ENCODE assay signal across 8 cellular contexts in the genomic region with DNA sequence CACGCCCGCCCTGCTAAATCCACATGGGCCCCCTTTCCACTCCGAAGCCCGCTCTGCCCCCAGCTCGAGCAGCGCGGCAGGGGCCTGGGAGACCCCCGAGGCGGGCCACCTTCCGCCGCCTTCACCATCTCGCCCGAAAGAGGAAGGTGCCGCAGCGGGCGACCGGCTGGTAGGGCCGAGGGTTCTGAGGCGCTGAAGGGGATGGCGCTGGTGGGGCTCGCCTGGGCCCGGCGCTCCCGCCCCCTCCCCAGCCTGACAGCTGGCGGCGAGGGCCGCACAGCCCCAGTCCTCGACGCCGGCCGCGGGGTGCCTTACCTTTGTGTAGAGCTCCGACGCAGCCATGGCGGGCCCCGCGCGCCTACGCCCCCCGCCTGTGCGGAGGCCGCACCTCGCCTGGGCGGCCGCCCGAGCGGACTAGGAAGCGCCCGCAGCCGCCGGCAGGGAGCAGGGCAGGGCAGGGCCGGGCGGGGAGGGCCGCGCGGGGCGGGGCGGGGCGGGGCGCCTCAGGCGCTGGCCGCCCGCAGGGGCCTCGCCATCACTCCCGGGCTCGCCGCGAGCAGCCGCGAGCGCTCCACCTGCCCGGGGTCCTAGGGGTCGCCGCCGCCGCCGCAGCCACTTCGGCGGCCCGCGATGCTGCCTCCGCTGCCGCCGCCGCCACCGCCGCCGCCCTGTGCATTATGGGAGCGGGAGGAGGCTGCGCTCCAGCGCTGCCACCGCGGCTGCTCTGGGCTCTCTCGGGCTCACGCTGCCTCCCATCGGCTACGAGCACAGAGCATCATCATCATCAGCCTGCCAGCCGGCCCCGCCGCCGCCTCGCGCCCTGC. TPM values are rescaled to one million over a fixed set of nuclear protein-coding genes. Genes with fewer than 3 reads are reported as not detected.
A peak's percentile ranks its signal among the peaks of the same experiment; 100 is the strongest.
DNase-seq lines count a peak whose midpoint lies in the region; ATAC-seq, FAIRE-seq and TF ChIP-seq lines count a peak whose summit lies in the region.

A gene (minus strand): TSS at position 416 of the 824 bp plus-strand sequence. CDS start 74 bp downstream, at position 342.

- ATAC-seq in HG02840 (IDR thresholded peaks at IDR 0.05; ENCODE audit: low FRiP score, unreplicated experiment) (peak; percentile 78), activated B cell treated with CpG ODN at 0.5 μM for 24 hours (ENCODE audit: low read depth) (peak; percentile 83)

- H3K4me1 ChIP-seq in kidney (ENCODE audit: control insufficient read depth in 1 of 2, insufficient read depth in 1 of 2, low read depth in 1 of 2, low read length in 2 of 2) = peaks cover 0 to 8% of the 10 kb centered on the region in 2 donors

- no peak for FAIRE-seq in kidney (lab: Jason Lieb, UNC)

- H3K4me3 Mint-ChIP-seq in activated B cell treated with CpG ODN at 0.5 μM for 24 hours = peak within 1 kb of the TSS; percentile 93

- DNase-seq in NCI-H82 (lab: John Stamatoyannopoulos, UW) (peak; percentile 83), NCI-H82 treated with DMSO at 0.1 percent for 48 hours (lab: John Stamatoyannopoulos, UW; ENCODE audit: unreplicated experiment) (no peak), NCI-H146 treated with DMSO at 0.1 percent for 48 hours (lab: John Stamatoyannopoulos, UW; ENCODE audit: unreplicated experiment) (peak; percentile 43), activated B cell treated with CpG ODN at 0.5 μM for 24 hours (peak; percentile 81), caudate nucleus (lab: John Stamatoyannopoulos, UW) (peak in 57 of 61 donors; percentile 19 to 88 (median 74)), kidney (peak; percentile 90)
- DNase-seq in stimulated activated CD4-positive, alpha-beta T cell treated with anti-CD3 and anti-CD28 coated beads, Interleukin-15, amount 100 ng/mL, for 24 hours = peak; percentile 86

- peak within 1 kb of the TSS; percentile 56 to 68 for H3K9ac ChIP-seq in kidney (ENCODE audit: low read length in 2 of 2)

- intact Hi-C loops in activated B cell treated with CpG ODN at 0.5 μM for 24 hours (cut with micrococcal nuclease) (loop anchor here (1.0 to 2.0 kb wide), 12 partner anchors 9 to 272 kb away; a partner anchor contains a TSS), kidney (cut with DNase I) (no loop called here)

- no peaks in the 10 kb centered on the region for H3K36me3 ChIP-seq in kidney (ENCODE audit: control insufficient read depth in 1 of 2, insufficient read depth in 2 of 2, low read length in 2 of 2)

- H3K9me3 ChIP-seq in kidney (ENCODE audit: control insufficient read depth in 1 of 2, low read length in 2 of 2) = no peaks in the 10 kb centered on the region

- H3K4me3 ChIP-seq in kidney (ENCODE audit: low read length in 2 of 2) = peak within 1 kb of the TSS; percentile 80 to 83

- H3K27me3 Mint-ChIP-seq in activated B cell treated with CpG ODN at 0.5 μM for 24 hours = no peaks in the 10 kb centered on the region

- H3K36me3 Mint-ChIP-seq in activated B cell treated with CpG ODN at 0.5 μM for 24 hours (ENCODE audit: low read depth) = peaks cover 2% of the 10 kb centered on the region

- H3K9me3 Mint-ChIP-seq in activated B cell treated with CpG ODN at 0.5 μM for 24 hours = no peaks in the 10 kb centered on the region

- peak within 1 kb of the TSS; percentile 89 for H3K27ac Mint-ChIP-seq in activated B cell treated with CpG ODN at 0.5 μM for 24 hours

- CTCF ChIA-PET in activated B cell treated with CpG ODN at 0.5 μM for 24 hours (lab: Charles Lee) = interaction anchor here (0.5 to 2.4 kb wide), 7 partner anchors 44 to 276 kb away, joined by 3 to 16 read pairs (median 4); no protein-coding TSS in a partner anchor

- TF ChIP-seq CTCF in activated B cell treated with CpG ODN at 0.5 μM for 24 hours (IDR thresholded peaks at IDR 0.05) (no peak), kidney (IDR thresholded peaks at IDR 0.05; ENCODE audit: borderline replicate concordance, extremely low read depth, insufficient read depth) (peak; percentile 5)

- H3K27ac ChIP-seq in caudate nucleus (ENCODE audit: low read depth, low read length) = peak within 1 kb of the TSS; percentile 90
- peak within 1 kb of the TSS; percentile 52 to 58 for H3K27ac ChIP-seq in kidney (ENCODE audit: low read depth in 2 of 2, low read length in 2 of 2)

- POLR2A ChIA-PET in activated B cell treated with CpG ODN at 0.5 μM for 24 hours (lab: Charles Lee) = interaction anchor here (0.6 to 2.4 kb wide), 13 partner anchors 21 to 349 kb away, joined by 3 to 12 read pairs (median 6); a partner anchor contains a TSS

- H3K4me1 Mint-ChIP-seq in activated B cell treated with CpG ODN at 0.5 μM for 24 hours = peaks cover 23% of the 10 kb centered on the region

RNA-seq across cellular contexts. Expression of the gene that starts here (rescaled TPM):
- total RNA-seq in activated B cell treated with CpG ODN at 0.5 μM for 24 hours (41.7 and 49.1 TPM in 2 replicates), kidney (32.9 TPM)
- polyA plus RNA-seq in kidney (ENCODE audit: insufficient read depth, low read depth, low replicate concordance) = 3.5 TPM
